24 cellular contexts compared by ENCODE assay signal in the genomic region with DNA sequence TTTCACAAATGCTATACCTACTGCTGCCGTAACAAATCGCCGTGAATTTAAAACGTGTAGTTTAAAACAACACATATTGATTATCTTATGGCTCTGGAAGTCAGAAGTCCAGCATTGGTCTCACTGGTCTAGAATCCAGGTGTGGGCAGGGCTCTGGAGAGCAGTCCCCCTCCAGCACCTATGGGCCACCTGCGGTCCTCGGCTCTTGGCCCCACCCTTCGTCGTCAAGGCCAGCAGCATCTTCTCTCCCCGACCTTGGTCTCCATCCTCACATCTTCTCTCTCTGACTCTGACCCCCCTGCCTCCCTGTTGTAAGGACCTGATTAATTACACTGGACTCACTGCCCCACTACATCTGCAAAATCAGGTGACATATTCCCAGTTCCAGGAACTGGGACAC.
"Had no signal": no experiment of that assay in that cellular context is flagged by ENCODE, and none has a peak within 500 bp of the region (broad histone marks: within the 10 kb centered on the region; RNA-seq: fewer than 3 reads in every experiment).

No MANE protein-coding gene starts in this region.

- H3K27me3 ChIP-seq: neutrophil, right lobe of liver, testis had no signal

- H3K4me3 ChIP-seq: gastroesophageal sphincter, heart left ventricle, right lobe of liver, SK-N-MC, testis had no signal

- H3K9me3 Mint-ChIP-seq: activated T-helper 1 cell treated with anti-CD3 and anti-CD28 coated beads, Interleukin-12 subunit alpha, Interleukin-12 subunit beta, Interleukin-2, Interleukin-4 antibody, amounts not matched to agents 30 ng/mL and 10 ng/mL and 1 ng/mL, durations not matched to agents 14 hours and 24 hours and 36 hours had no signal

- H3K9me3 ChIP-seq: neutrophil, right lobe of liver, testis had no signal

- H3K79me2 ChIP-seq: parathyroid adenoma had no signal

- H3K36me3 ChIP-seq: gastroesophageal sphincter, heart left ventricle, neutrophil, right lobe of liver had no signal

- H3K36me3 Mint-ChIP-seq: activated naive CD8-positive, alpha-beta T cell treated with anti-CD3 and anti-CD28 coated beads, Interleukin-2, amount 10 ng/mL, durations not matched to agents 7 days and 5 days; stimulated activated naive B cell treated with anti-CD40 and anti-IgM and Interleukin-4, amounts not matched to agents 10 μg/mL and 1 μg/mL and 100 μg/mL, for 72 hours; T-cell; type B pancreatic cell had no signal

- H2AFZ ChIP-seq: parathyroid adenoma had no signal

- H3K4me3 Mint-ChIP-seq: activated CD8-positive, alpha-beta T cell treated with anti-CD3 and anti-CD28 coated beads, Interleukin-2, amount 10 ng/mL, durations not matched to agents 7 days and 5 days; activated naive CD8-positive, alpha-beta T cell treated with anti-CD3 and anti-CD28 coated beads, Interleukin-2, amount 10 ng/mL, durations not matched to agents 7 days and 5 days; activated T-helper 1 cell treated with anti-CD3 and anti-CD28 coated beads, Interleukin-12 subunit alpha, Interleukin-12 subunit beta, Interleukin-2, Interleukin-4 antibody, amounts not matched to agents 30 ng/mL and 10 ng/mL and 1 ng/mL, durations not matched to agents 14 hours and 24 hours and 36 hours; mesothelial cell of epicardium; T-cell; type B pancreatic cell had no signal

- H3K9ac ChIP-seq: parathyroid adenoma had no signal

- H3K27ac Mint-ChIP-seq: activated CD8-positive, alpha-beta T cell treated with anti-CD3 and anti-CD28 coated beads, Interleukin-2, amount 10 ng/mL, durations not matched to agents 7 days and 5 days; activated naive CD8-positive, alpha-beta T cell treated with anti-CD3 and anti-CD28 coated beads, Interleukin-2, amount 10 ng/mL, durations not matched to agents 7 days and 5 days; activated T-helper 1 cell treated with anti-CD3 and anti-CD28 coated beads, Interleukin-12 subunit alpha, Interleukin-12 subunit beta, Interleukin-2, Interleukin-4 antibody, amounts not matched to agents 30 ng/mL and 10 ng/mL and 1 ng/mL, durations not matched to agents 14 hours and 24 hours and 36 hours; mesothelial cell of epicardium; naive thymus-derived CD8-positive, alpha-beta T cell; stimulated activated naive B cell treated with anti-CD40 and anti-IgM and Interleukin-4, amounts not matched to agents 10 μg/mL and 1 μg/mL and 100 μg/mL, for 72 hours; T-cell; type B pancreatic cell had no signal

- DNase-seq: activated CD4-positive, alpha-beta T cell treated with anti-CD3 and anti-CD28 coated beads for 1 hour; activated CD4-positive, alpha-beta T cell treated with anti-CD3 and anti-CD28 coated beads, Interleukin-2, amount 50 U/mL, for 1 hour; activated CD8-positive, alpha-beta T cell treated with anti-CD3 and anti-CD28 coated beads, Interleukin-2, amount 10 ng/mL, durations not matched to agents 7 days and 5 days; activated gamma-delta T cell treated with Interleukin-2 at 50 U/mL for 16 hours; activated naive CD8-positive, alpha-beta T cell treated with anti-CD3 and anti-CD28 coated beads, Interleukin-2, amount 10 ng/mL, durations not matched to agents 7 days and 5 days; amniotic stem cell; islet precursor cell; right lobe of liver; small intestine; stimulated activated CD4-positive, alpha-beta T cell treated with anti-CD3 and anti-CD28 coated beads, Interleukin-2, amount 100 ng/mL, for 48 hours; stimulated activated CD8-positive, alpha-beta memory T cell treated with anti-CD3 and anti-CD28 coated beads, Interleukin-4, amount 100 ng/mL, for 48 hours; stimulated activated naive B cell treated with anti-CD40 and anti-IgM and Interleukin-4, amounts not matched to agents 10 μg/mL and 1 μg/mL and 100 μg/mL, for 72 hours; T-cell; testis had no signal

- H3K27ac ChIP-seq: epithelial cell of prostate, heart left ventricle, neutrophil, parathyroid adenoma, right lobe of liver, SK-N-MC, testis had no signal

- H3K4me1 Mint-ChIP-seq: activated naive CD8-positive, alpha-beta T cell treated with anti-CD3 and anti-CD28 coated beads, Interleukin-2, amount 10 ng/mL, durations not matched to agents 7 days and 5 days; naive thymus-derived CD8-positive, alpha-beta T cell; stimulated activated naive B cell treated with anti-CD40 and anti-IgM and Interleukin-4, amounts not matched to agents 10 μg/mL and 1 μg/mL and 100 μg/mL, for 72 hours; T-cell had no signal

- ATAC-seq: activated CD8-positive, alpha-beta T cell treated with anti-CD3 and anti-CD28 coated beads, Interleukin-2, amount 10 ng/mL, durations not matched to agents 7 days and 5 days; gastroesophageal sphincter; heart left ventricle; naive thymus-derived CD8-positive, alpha-beta T cell; right lobe of liver; stimulated activated naive B cell treated with anti-CD40 and anti-IgM and Interleukin-4, amounts not matched to agents 10 μg/mL and 1 μg/mL and 100 μg/mL, for 72 hours; T-cell had no signal

- H3K4me1 ChIP-seq: parathyroid adenoma, right lobe of liver had no signal
